26 cellular contexts compared by ENCODE assay signal in the genomic region with DNA sequence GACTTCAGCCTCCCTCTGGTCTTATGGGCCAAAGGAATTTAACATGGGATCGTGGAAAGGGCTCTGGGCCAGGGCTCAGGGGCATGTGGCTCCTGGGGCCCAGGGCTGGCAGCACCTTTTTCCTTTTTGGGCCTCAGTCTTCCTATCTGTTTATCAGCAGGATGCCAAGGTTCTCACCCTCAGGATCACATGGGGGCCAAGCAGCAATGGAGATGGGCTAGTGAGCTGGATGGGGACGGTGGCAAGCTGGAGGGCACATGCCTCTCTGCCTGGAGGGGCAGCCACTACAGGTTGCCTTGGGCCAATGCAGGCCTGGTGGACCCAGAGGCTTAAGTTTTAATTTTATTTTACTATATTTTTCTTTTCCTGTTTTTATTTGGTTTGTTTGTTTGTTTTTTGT.
"Had no signal": no experiment of that assay in that cellular context is flagged by ENCODE, and none has a peak within 500 bp of the region (broad histone marks: within the 10 kb centered on the region; RNA-seq: fewer than 3 reads in every experiment).

No MANE protein-coding gene starts in this region.

- H3K4me2 ChIP-seq: SK-N-SH had no signal

- H3K9ac ChIP-seq: SK-N-SH had no signal

- H3K27ac ChIP-seq: VCaP had no signal

- H3K9me3 ChIP-seq: SK-N-SH had no signal

- H3K27ac Mint-ChIP-seq: activated CD4-positive, alpha-beta T cell treated with anti-CD3 and anti-CD28 coated beads, Interleukin-2, amount 10 ng/mL, durations not matched to agents 7 days and 5 days; activated CD8-positive, alpha-beta T cell treated with anti-CD3 and anti-CD28 coated beads for 36 hours; activated naive CD4-positive, alpha-beta T cell treated with anti-CD3 and anti-CD28 coated beads for 36 hours; activated naive CD8-positive, alpha-beta T cell; activated T-helper 17 cell treated with anti-CD3 and anti-CD28 coated beads, Interleukin-2, amount 50 U/mL, for 72 hours; IgD-negative memory B cell had no signal

- H3K4me3 Mint-ChIP-seq: activated CD4-positive, alpha-beta T cell treated with anti-CD3 and anti-CD28 coated beads, Interleukin-2, amount 10 ng/mL, durations not matched to agents 7 days and 5 days; activated CD8-positive, alpha-beta T cell treated with anti-CD3 and anti-CD28 coated beads for 36 hours; activated naive CD4-positive, alpha-beta T cell treated with anti-CD3 and anti-CD28 coated beads for 36 hours; activated naive CD8-positive, alpha-beta T cell; activated T-helper 17 cell treated with anti-CD3 and anti-CD28 coated beads, Interleukin-2, amount 50 U/mL, for 72 hours; IgD-negative memory B cell had no signal

- H3K9me3 Mint-ChIP-seq: activated CD4-positive, alpha-beta T cell treated with anti-CD3 and anti-CD28 coated beads, Interleukin-2, amount 10 ng/mL, durations not matched to agents 7 days and 5 days; activated CD8-positive, alpha-beta T cell treated with anti-CD3 and anti-CD28 coated beads for 36 hours; activated T-helper 17 cell treated with anti-CD3 and anti-CD28 coated beads, Interleukin-2, amount 50 U/mL, for 72 hours had no signal

- H3K36me3 Mint-ChIP-seq: activated naive CD8-positive, alpha-beta T cell; IgD-negative memory B cell had no signal

- ATAC-seq: activated CD8-positive, alpha-beta T cell treated with anti-CD3 and anti-CD28 coated beads for 36 hours; activated T-helper 17 cell treated with anti-CD3 and anti-CD28 coated beads, Interleukin-2, amount 50 U/mL, for 72 hours; Panc1; Right ventricle myocardium inferior had no signal

- DNase-seq: activated CD4-positive, alpha-beta T cell treated with anti-CD3 and anti-CD28 coated beads, Interleukin-2, amount 10 ng/mL, durations not matched to agents 7 days and 5 days; activated CD4-positive, CD25-positive, alpha-beta regulatory T cell; activated CD8-positive, alpha-beta T cell treated with anti-CD3 and anti-CD28 coated beads for 36 hours; activated gamma-delta T cell; activated naive CD4-positive, alpha-beta T cell treated with anti-CD3 and anti-CD28 coated beads for 36 hours; activated T-cell treated with anti-CD3 and anti-CD28 coated beads for 4 hours; activated T-cell treated with anti-CD3 and anti-CD28 coated beads, Interleukin-2, amount 50 U/mL, for 48 hours; anterior cingulate cortex; KG1; NCI-H1092; NCI-H1417 treated with DMSO at 0.1 percent for 48 hours; NCI-H1694; NCI-H2029; NCI-H510A treated with DMSO at 0.1 percent for 48 hours; NCI-H69; NK-92 treated with Interleukin-12 subunit alpha and Interleukin-12 subunit beta, amount 100 ng/mL, for 24 hours; OCI-M1; RPMI8226; SK-N-SH; T-helper 1 cell had no signal
